12 cellular contexts compared by ENCODE assay signal in the genomic region with DNA sequence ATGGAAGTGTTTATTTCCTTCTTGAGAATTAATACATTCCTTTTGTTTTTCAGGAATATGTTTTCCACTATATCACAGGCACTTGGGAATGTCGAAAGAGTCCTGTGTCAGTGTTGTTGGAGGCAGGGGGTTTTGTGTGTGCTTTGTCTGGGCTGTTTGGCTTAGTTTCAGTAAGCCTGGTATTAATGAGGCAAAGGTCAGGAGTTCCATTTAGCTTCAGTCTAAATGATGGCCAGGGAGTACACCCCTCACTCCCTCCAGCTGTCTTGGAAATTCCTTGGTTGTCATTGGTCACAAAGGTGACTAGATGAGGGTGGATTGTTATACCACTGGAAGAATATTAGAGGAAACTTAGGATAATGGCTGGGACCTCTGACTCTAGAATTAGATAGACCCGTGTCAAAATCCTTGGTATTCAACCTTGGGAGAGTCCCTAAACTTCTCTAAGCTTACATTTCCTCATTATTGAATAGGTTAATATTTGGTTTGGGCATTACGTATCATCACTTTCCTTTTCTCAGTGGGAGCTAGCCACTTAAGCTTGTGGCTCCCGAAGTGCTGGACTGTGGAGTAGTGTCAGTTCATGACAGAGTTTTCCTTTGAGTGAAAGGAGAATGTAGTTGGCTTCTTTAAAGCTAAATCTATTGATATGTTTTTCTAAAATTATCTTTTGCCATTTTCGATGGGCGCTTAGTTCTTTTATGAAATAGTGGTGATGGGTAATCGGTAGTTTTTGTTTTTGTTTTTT. TPM values are rescaled to one million over a fixed set of nuclear protein-coding genes. Genes with fewer than 3 reads are reported as not detected.
DNase-seq lines count a peak whose midpoint lies in the region; ATAC-seq and TF ChIP-seq lines count a peak whose summit lies in the region.
"Had no signal": no experiment of that assay in that cellular context is flagged by ENCODE, and none has a peak within 500 bp of the region (broad histone marks: within the 10 kb centered on the region; RNA-seq: fewer than 3 reads in every experiment).

No MANE protein-coding gene starts in this region.

- H3K27me3 ChIP-seq in Caco-2 (replicated peaks; ENCODE audit: control insufficient read depth, insufficient read depth, low read length) (no peaks in the 10 kb centered on the region), adrenal gland (no peaks in the 10 kb centered on the region), heart right ventricle (no peaks in the 10 kb centered on the region), rectal smooth muscle tissue (ENCODE audit: control insufficient read depth, insufficient read depth, low read length) (no peaks in the 10 kb centered on the region)

- peak overlapping the region; percentile 45 for H3K27ac Mint-ChIP-seq in Caco-2 (ENCODE audit: unreplicated experiment)
- H3K27ac Mint-ChIP-seq: activated B cell treated with CpG ODN at 0.5 μM for 24 hours had no signal

- BruUV-seq in Caco-2 (replicated peaks; lab: Mats Ljungman, UMichigan) = no TSS peak

- no peak for TF ChIP-seq CTCF in Caco-2 (IDR thresholded peaks at IDR 0.05; ENCODE audit: insufficient read depth in 1 of 2, low read depth in 1 of 2, low read length in 1 of 2, severe bottlenecking in 1 of 2, unreplicated experiment in 1 of 2)
- no peak for TF ChIP-seq CTCF in adrenal gland (IDR thresholded peaks at IDR 0.05)
- TF ChIP-seq CTCF in heart right ventricle (IDR thresholded peaks at IDR 0.05) = no peak

- H3K9me3 ChIP-seq in Caco-2 (no peaks in the 10 kb centered on the region), adrenal gland (replicated peaks in 1 of 3) (no peaks in the 10 kb centered on the region), heart right ventricle (no peaks in the 10 kb centered on the region)

- intact Hi-C loops in Caco-2 (cut with micrococcal nuclease; ENCODE audit: unreplicated experiment) = loop anchor here (1.0 kb wide), 1 partner anchor 59 kb away; no protein-coding TSS in a partner anchor
- intact Hi-C loops in adrenal gland (cut with DNase I) = no loop called here
- intact Hi-C loops in heart right ventricle (cut with DNase I) = loop anchor here in 1 of 10 donors (10.0 kb wide), 1 partner anchor 49 kb away; no protein-coding TSS in a partner anchor

- peaks cover 52% of the 10 kb centered on the region for H3K4me1 Mint-ChIP-seq in Caco-2 (ENCODE audit: low read depth, unreplicated experiment)

- no peaks in the 10 kb centered on the region for H3K9me3 Mint-ChIP-seq in Caco-2 (ENCODE audit: unreplicated experiment)
- H3K9me3 Mint-ChIP-seq: activated B cell treated with CpG ODN at 0.5 μM for 24 hours had no signal

- POLR2A ChIA-PET in Caco-2 (lab: Charles Lee) = interaction anchor here (0.5 to 1.5 kb wide), 2 partner anchors 11 to 58 kb away, joined by 3 to 4 read pairs; no protein-coding TSS in a partner anchor

- peak in 7 of 8 donors; percentile 11 to 61 (median 53) for ATAC-seq in heart right ventricle

- H3K36me3 ChIP-seq in Caco-2 (ENCODE audit: control insufficient read depth, insufficient read depth, low read length) (no peaks in the 10 kb centered on the region), adrenal gland (replicated peaks in 1 of 2) (no peaks in the 10 kb centered on the region), heart right ventricle (no peaks in the 10 kb centered on the region), rectal smooth muscle tissue (ENCODE audit: control insufficient read depth, insufficient read depth, low read length) (no peaks in the 10 kb centered on the region)

- H3K4me3 Mint-ChIP-seq in Caco-2 (ENCODE audit: unreplicated experiment) = peak overlapping the region; percentile 10
- H3K4me3 Mint-ChIP-seq: activated B cell treated with CpG ODN at 0.5 μM for 24 hours had no signal

- peaks cover 41% of the 10 kb centered on the region for H3K36me3 Mint-ChIP-seq in Caco-2 (ENCODE audit: insufficient read depth, unreplicated experiment)

- H3K4me1 ChIP-seq in Caco-2 (peaks cover 41% of the 10 kb centered on the region), adrenal gland (replicated peaks in 1 of 2) (peaks cover 31 to 59% of the 10 kb centered on the region in 2 donors), heart right ventricle (peaks cover 3 to 72% (median 56%) of the 10 kb centered on the region in 9 donors), rectal smooth muscle tissue (ENCODE audit: control insufficient read depth, insufficient read depth, low read length) (peaks cover 29% of the 10 kb centered on the region)

- H3K4me3 ChIP-seq in Caco-2 (ENCODE audit: low read depth, low read length) = no peak overlapping the region
- peak overlapping the region in 1 of 4 donors; percentile 47 for H3K4me3 ChIP-seq in adrenal gland
- peak overlapping the region in 3 of 10 donors; percentile 6 to 20 (median 16) for H3K4me3 ChIP-seq in heart right ventricle
- H3K4me3 ChIP-seq in rectal smooth muscle tissue (ENCODE audit: low read length) = no peak overlapping the region

- in situ Hi-C loops in KBM-7 (cut with MboI; ENCODE audit: low pct_unique_long_range_greater_than_20kb, low sequenced_read_pairs) = no loop called here

- no peak overlapping the region for H3K9ac ChIP-seq in rectal smooth muscle tissue (ENCODE audit: low read length)

- DNase-seq in Caco-2 (peak in 1 of 2 experiments; percentile 37), adrenal gland (peak in 2 of 7 donors; percentile 11 to 30), heart right ventricle (no peak), SK-N-DZ (ENCODE audit: low spot score) (no peak), NCI-H510A (lab: John Stamatoyannopoulos, UW) (no peak), KBM-7 (no peak)
- DNase-seq in activated naive CD4-positive, alpha-beta T cell treated with anti-CD3 and anti-CD28 coated beads, Interleukin-2, amount 50 U/mL, for 16 hours = no peak
- DNase-seq: activated B cell treated with CpG ODN at 0.5 μM for 24 hours, GF-D8, NCI-H1092 treated with DMSO at 0.1 percent for 48 hours had no signal

- WGBS in adrenal gland, 4 donors = 23 to 29% (median 28%) methylated on average over 7 of the region's 7 CpGs
- 35 to 40% methylated on average over 7 of the region's 7 CpGs for WGBS in heart right ventricle, 2 donors

- H3K27ac ChIP-seq in adrenal gland (peak overlapping the region; percentile 66 to 84 (median 76)), heart right ventricle (peak overlapping the region in 9 of 10 donors; percentile 9 to 77 (median 55)), rectal smooth muscle tissue (ENCODE audit: low read depth, low read length) (peak overlapping the region; percentile 51)
- H3K27ac ChIP-seq: epithelial cell of prostate had no signal

- peak in 1 of 2 donors; percentile 20 for TF ChIP-seq POLR2A in adrenal gland (IDR thresholded peaks at IDR 0.05)

- CTCF ChIA-PET in Caco-2 (lab: Charles Lee) = interaction anchor here (1.0 kb wide), 1 partner anchor 118 kb away, joined by 9 read pairs; no protein-coding TSS in a partner anchor

- H3K27me3 Mint-ChIP-seq in Caco-2 (ENCODE audit: insufficient read depth, unreplicated experiment) = no peaks in the 10 kb centered on the region
- H3K27me3 Mint-ChIP-seq: activated B cell treated with CpG ODN at 0.5 μM for 24 hours had no signal

RNA-seq across cellular contexts. Expression of gene FRS2, which starts 5.2 kb away (rescaled TPM):
- total RNA-seq in Caco-2 (2022) = 82.3 and 86.5 TPM in 2 replicates
- 10 to 100 TPM; 36.2 to 86.1 (median 47.0) TPM for total RNA-seq in adrenal gland
- 10 to 100 TPM in 1 of 3 donors, 1 to 10 TPM in 2; 4.8 to 25.2 (median 7.3) TPM for polyA plus RNA-seq in adrenal gland
- total RNA-seq in heart right ventricle = 10 to 100 TPM; 18.2 to 26.0 (median 20.0) TPM
- 1 to 10 TPM; 2.9 to 3.5 TPM for polyA plus RNA-seq in heart right ventricle
- 12.3 and 24.9 TPM in 2 replicates for polyA plus RNA-seq in SK-N-DZ (2014; cell fraction: cytosol; rRNA removed)
- polyA plus RNA-seq in SK-N-DZ (2014; cell fraction: nucleus; rRNA removed) = 12.7 and 21.3 TPM in 2 replicates
